Comparison of ENCODE assay signal across 8 cellular contexts in the genomic region with DNA sequence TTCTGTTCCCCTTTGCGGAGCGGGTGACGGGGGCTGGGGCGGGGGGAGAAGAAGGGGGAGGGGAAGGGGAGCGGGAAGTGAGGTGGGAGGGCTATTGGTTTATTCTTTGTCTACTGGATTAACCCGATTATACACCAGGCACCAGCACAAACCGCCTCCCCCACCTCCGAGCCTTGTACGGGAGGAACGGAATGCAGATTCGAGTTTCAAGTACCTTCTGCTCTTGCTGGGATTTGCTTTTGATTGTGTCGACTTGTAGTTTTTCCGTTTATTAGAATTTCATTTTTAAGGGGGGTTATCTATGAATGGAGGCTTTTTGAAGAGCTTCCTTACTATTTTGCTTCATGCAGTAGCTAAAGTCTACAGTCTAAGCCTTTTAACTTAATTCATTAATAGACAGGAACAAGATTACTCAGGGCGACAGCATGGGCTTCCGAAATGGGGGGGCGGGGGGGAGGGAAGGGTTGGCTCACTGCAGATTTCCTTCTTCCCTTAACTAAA. TPM values are rescaled to one million over a fixed set of nuclear protein-coding genes. Genes with fewer than 3 reads are reported as not detected.
DNase-seq lines count a peak whose midpoint lies in the region; ATAC-seq and TF ChIP-seq lines count a peak whose summit lies in the region.

No MANE protein-coding gene starts in this region.

- H3K9me3 Mint-ChIP-seq in activated CD4-positive, alpha-beta T cell treated with anti-CD3 and anti-CD28 coated beads, Interleukin-2, amount 10 ng/mL, durations not matched to agents 7 days and 5 days, result no peaks in the 10 kb centered on the region

- under 1% methylated on average over 16 of the region's 16 CpGs for WGBS in suprapubic skin

- POLR2A ChIA-PET in activated CD4-positive, alpha-beta T cell treated with anti-CD3 and anti-CD28 coated beads, Interleukin-2, amount 10 ng/mL, durations not matched to agents 7 days and 5 days (lab: Charles Lee), result no interaction called here

- TF ChIP-seq POLR2A in suprapubic skin (IDR thresholded peaks at IDR 0.05), result no peak

- H3K27ac ChIP-seq in cingulate gyrus (ENCODE audit: low read depth, low read length) (peak overlapping the region; percentile 94), suprapubic skin (peak overlapping the region; percentile 94)

- H3K9me3 ChIP-seq in NT2/D1 (ENCODE audit: insufficient read depth, low read length) (no peaks in the 10 kb centered on the region), suprapubic skin (no peaks in the 10 kb centered on the region)

- H3K4me3 Mint-ChIP-seq in activated CD4-positive, alpha-beta T cell treated with anti-CD3 and anti-CD28 coated beads, Interleukin-2, amount 10 ng/mL, durations not matched to agents 7 days and 5 days, result peak overlapping the region; percentile 32

- H3K36me3 ChIP-seq in NT2/D1 (ENCODE audit: insufficient read depth, insufficient read length, low read length) (peaks cover 10% of the 10 kb centered on the region), suprapubic skin (no peaks in the 10 kb centered on the region)

- ATAC-seq in left lobe of liver (peak; percentile 2), GM21786 (IDR thresholded peaks at IDR 0.05; ENCODE audit: unreplicated experiment) (no peak)

- peak overlapping the region; percentile 76 for H3K9ac ChIP-seq in NT2/D1 (ENCODE audit: insufficient read length, low read depth)

- peaks cover 10% of the 10 kb centered on the region for H3K27me3 ChIP-seq in NT2/D1 (ENCODE audit: insufficient read depth, insufficient read length)
- no peaks in the 10 kb centered on the region for H3K27me3 ChIP-seq in suprapubic skin

- H3K4me1 ChIP-seq in NT2/D1 (ENCODE audit: insufficient read depth, insufficient read length) (peaks cover 7% of the 10 kb centered on the region), suprapubic skin (peaks cover 18% of the 10 kb centered on the region)

- no peak for TF ChIP-seq CTCF in suprapubic skin (IDR thresholded peaks at IDR 0.05)

- peaks cover 13% of the 10 kb centered on the region for H3K4me1 Mint-ChIP-seq in activated CD4-positive, alpha-beta T cell treated with anti-CD3 and anti-CD28 coated beads, Interleukin-2, amount 10 ng/mL, durations not matched to agents 7 days and 5 days

- DNase-seq in activated CD4-positive, alpha-beta T cell treated with anti-CD3 and anti-CD28 coated beads, Interleukin-2, amount 10 ng/mL, durations not matched to agents 7 days and 5 days, result no peak
- DNase-seq in activated CD4-positive, alpha-beta T cell treated with anti-CD3 and anti-CD28 coated beads, Interleukin-2, amount 50 U/mL, for 4 hours, result no peak
- no peak for DNase-seq in NT2/D1 (ENCODE audit: low read depth, low spot score)
- DNase-seq in left lobe of liver (ENCODE audit: low spot score), result peak; percentile 65
- DNase-seq in suprapubic skin (ENCODE audit: low spot score in 2 of 2), result peak in 1 of 2 donors; percentile 68
- DNase-seq in germinal center (ENCODE audit: low spot score), result no peak

- H3K4me3 ChIP-seq in NT2/D1 (ENCODE audit: insufficient read length, low read depth), result peak overlapping the region; percentile 88
- H3K4me3 ChIP-seq in suprapubic skin, result peak overlapping the region; percentile 92

- CTCF ChIA-PET in activated CD4-positive, alpha-beta T cell treated with anti-CD3 and anti-CD28 coated beads, Interleukin-2, amount 10 ng/mL, durations not matched to agents 7 days and 5 days (lab: Charles Lee), result no interaction called here

- TF ChIP-seq EP300 in suprapubic skin (IDR thresholded peaks at IDR 0.05), result no peak

- H3K27me3 Mint-ChIP-seq in activated CD4-positive, alpha-beta T cell treated with anti-CD3 and anti-CD28 coated beads, Interleukin-2, amount 10 ng/mL, durations not matched to agents 7 days and 5 days, result peaks cover 39% of the 10 kb centered on the region

- H3K36me3 Mint-ChIP-seq in activated CD4-positive, alpha-beta T cell treated with anti-CD3 and anti-CD28 coated beads, Interleukin-2, amount 10 ng/mL, durations not matched to agents 7 days and 5 days (ENCODE audit: low read depth), result no peaks in the 10 kb centered on the region

- no peak overlapping the region for H3K27ac Mint-ChIP-seq in activated CD4-positive, alpha-beta T cell treated with anti-CD3 and anti-CD28 coated beads, Interleukin-2, amount 10 ng/mL, durations not matched to agents 7 days and 5 days

RNA-seq across cellular contexts. Expression of gene SPRY2, which starts 0.9 kb away (rescaled TPM):
- total RNA-seq in activated CD4-positive, alpha-beta T cell treated with anti-CD3 and anti-CD28 coated beads, Interleukin-2, amount 10 ng/mL, durations not matched to agents 7 days and 5 days, result not detected
- total RNA-seq in left lobe of liver (11.3 TPM), suprapubic skin (10 to 100 TPM; 23.0 to 39.5 (median 35.2) TPM)

Comparison
In these comparisons a context has a peak if more than half of its experiments do, and no peak if none do; other contexts are left out.
1. RNA of gene SPRY2, which starts 0.9 kb away (total RNA-seq): 23.0 to 39.5 TPM in suprapubic skin and 11.3 TPM in left lobe of liver (single experiment); not detected in activated CD4-positive, alpha-beta T cell treated with anti-CD3 and anti-CD28 coated beads, Interleukin-2, amount 10 ng/mL, durations not matched to agents 7 days and 5 days; every median in the first group is over 10 times any median in the second.